8 cellular contexts compared by ENCODE assay signal in the genomic region with DNA sequence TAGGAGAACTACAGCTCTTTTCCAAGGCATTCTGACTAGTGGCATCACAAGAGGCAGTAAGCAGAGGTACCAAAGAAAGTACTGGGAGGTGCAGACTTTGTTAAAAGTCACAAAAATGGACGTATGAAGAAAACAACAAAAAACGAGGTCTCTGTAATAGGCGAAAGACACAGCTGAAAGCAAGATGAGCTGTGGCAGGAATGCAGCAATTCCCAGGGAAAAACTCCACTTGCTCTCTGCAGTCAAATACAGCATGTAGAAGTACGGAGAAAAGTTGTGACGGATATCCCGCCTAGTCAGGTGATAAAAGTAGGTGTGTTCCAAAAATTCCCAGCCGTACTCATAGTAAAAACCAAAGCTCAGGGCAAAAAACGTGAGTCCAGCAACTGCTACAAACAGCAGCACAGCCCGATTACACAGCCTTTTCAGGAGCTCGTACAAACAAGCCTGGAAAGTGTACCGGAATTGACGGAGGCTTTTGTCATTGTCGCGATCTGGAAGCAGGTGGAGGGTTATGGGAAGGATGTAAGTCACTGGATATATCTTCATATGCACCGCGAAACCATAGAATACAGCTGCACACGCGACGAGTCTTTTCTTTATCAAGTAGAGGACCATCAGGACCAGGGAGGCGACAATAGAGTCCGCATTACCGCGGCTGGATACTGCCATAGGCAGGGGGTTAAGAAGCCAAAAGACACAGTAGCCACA. TPM values are rescaled to one million over a fixed set of nuclear protein-coding genes. Genes with fewer than 3 reads are reported as not detected.
DNase-seq lines count a peak whose midpoint lies in the region; TF ChIP-seq lines count a peak whose summit lies in the region.

No MANE protein-coding gene starts in this region.

- TF ChIP-seq POLR2A in spleen (IDR thresholded peaks at IDR 0.05), result no peak

- H3K36me3 ChIP-seq in ACC112 (ENCODE audit: insufficient read depth, low read length), result no peaks in the 10 kb centered on the region
- no peaks in the 10 kb centered on the region for H3K36me3 ChIP-seq in HUES48 (ENCODE audit: control insufficient read depth, insufficient read depth, low read length)
- no peaks in the 10 kb centered on the region for H3K36me3 ChIP-seq in adipocyte (ENCODE audit: control insufficient read depth, insufficient read depth, low read length, severe bottlenecking)
- H3K36me3 ChIP-seq in spleen, result no peaks in the 10 kb centered on the region

- H3K27ac ChIP-seq in ACC112 (ENCODE audit: low read depth, low read length), result no peak overlapping the region
- H3K27ac ChIP-seq in HUES48 (ENCODE audit: low read depth, low read length), result peak overlapping the region; percentile 80
- H3K27ac ChIP-seq in spleen, result peak overlapping the region; percentile 55 to 83 (median 75)

- TF ChIP-seq CTCF in GM13977 (IDR thresholded peaks at IDR 0.05; ENCODE audit: extremely low read depth, insufficient read depth, missing control alignments) (no peak), spleen (IDR thresholded peaks at IDR 0.05 in 8 of 11, conservative IDR thresholded peaks at IDR 0.05 in 3 of 11) (no peak)

- peak overlapping the region; percentile 80 for H2AFZ ChIP-seq in ACC112 (ENCODE audit: low read length, unreplicated experiment)

- H3K4me1 ChIP-seq in ACC112 (ENCODE audit: control insufficient read depth, insufficient read depth, low read length, unreplicated experiment), result peaks cover 13% of the 10 kb centered on the region
- H3K4me1 ChIP-seq in HUES48 (ENCODE audit: control insufficient read depth, insufficient read depth, low read length), result peaks cover 7% of the 10 kb centered on the region
- H3K4me1 ChIP-seq in adipocyte (ENCODE audit: control insufficient read depth, insufficient read depth, low read length), result peaks cover 14% of the 10 kb centered on the region
- peaks cover 22 to 49% (median 31%) of the 10 kb centered on the region in 6 donors for H3K4me1 ChIP-seq in spleen

- H3K79me2 ChIP-seq in ACC112 (ENCODE audit: control insufficient read depth, insufficient read depth, low read length, unreplicated experiment), result no peaks in the 10 kb centered on the region

- H3K4me3 ChIP-seq in ACC112 (ENCODE audit: low read depth, low read length) (peak overlapping the region; percentile 86), HUES48 (ENCODE audit: low read depth, low read length) (peak overlapping the region; percentile 96), adipocyte (ENCODE audit: low read length) (peak overlapping the region; percentile 100), iPS-18c (ENCODE audit: insufficient read depth, low read depth, low read length) (peak overlapping the region; percentile 90), spleen (peak overlapping the region; percentile 79 to 86 (median 83))

- H3K9me3 ChIP-seq in HUES48 (ENCODE audit: control insufficient read depth, insufficient read depth, low read length), result no peaks in the 10 kb centered on the region
- H3K9me3 ChIP-seq in adipocyte (ENCODE audit: control insufficient read depth, low read length), result no peaks in the 10 kb centered on the region
- no peaks in the 10 kb centered on the region for H3K9me3 ChIP-seq in iPS-18c (ENCODE audit: control insufficient read depth, insufficient read depth, low read length)
- no peaks in the 10 kb centered on the region for H3K9me3 ChIP-seq in spleen

- DNase-seq in GM13977 (ENCODE audit: low spot score), result peak; percentile 24
- peak; percentile 13 for DNase-seq in adipocyte (ENCODE audit: low read depth)
- DNase-seq in spleen, result no peak
- DNase-seq in cortex of kidney (lab: John Stamatoyannopoulos, UW), result no peak
- no peak for DNase-seq in NCI-H2029 treated with DMSO at 0.1 percent for 48 hours (lab: John Stamatoyannopoulos, UW)

- H3K27me3 ChIP-seq in ACC112 (ENCODE audit: insufficient read depth, low read length) (no peaks in the 10 kb centered on the region), HUES48 (ENCODE audit: control insufficient read depth, insufficient read depth, low read length) (peaks cover 8% of the 10 kb centered on the region), adipocyte (replicated peaks; ENCODE audit: control insufficient read depth, insufficient read depth, low read length) (no peaks in the 10 kb centered on the region), spleen (replicated peaks in 1 of 7) (no peaks in the 10 kb centered on the region)

- H3K9ac ChIP-seq in HUES48 (ENCODE audit: low read depth, low read length), result peak overlapping the region; percentile 72
- peak overlapping the region; percentile 90 for H3K9ac ChIP-seq in adipocyte (ENCODE audit: low read length)

- WGBS in spleen, 5 donors, result 10 to 14% (median 12%) methylated on average over 23 of the region's 23 CpGs

- intact Hi-C loops in spleen (cut with DNase I; ENCODE audit: low total_unique reads), result no loop called here

- in situ Hi-C loops in GM13977 (cut with MboI; ENCODE audit: low pct_unique_long_range_greater_than_20kb, low sequenced_read_pairs, unreplicated experiment), result no loop called here

RNA-seq across cellular contexts. Expression of a gene that starts 1.0 kb away (rescaled TPM):
- 1 to 10 TPM; 4.2 to 8.5 (median 6.8) TPM for total RNA-seq in spleen
- polyA plus RNA-seq in spleen, result 1 to 10 TPM; 2.1 to 2.7 (median 2.4) TPM

RNA-seq across cellular contexts. Expression of a gene that starts 39.1 kb away (rescaled TPM):
- total RNA-seq in spleen, result 10 to 100 TPM in 5 of 7 donors, 1 to 10 TPM in 2; 6.5 to 30.8 (median 23.9) TPM
- polyA plus RNA-seq in spleen, result 1 to 10 TPM; 3.7 to 3.9 (median 3.8) TPM

RNA-seq across cellular contexts. Expression of a gene that starts 50.5 kb away (rescaled TPM):
- total RNA-seq in spleen, result not detected
- not detected for polyA plus RNA-seq in spleen

Comparison
In these comparisons a context has a peak if more than half of its experiments do, and no peak if none do; other contexts are left out.
1. DNase-seq: peak in GM13977 (single experiment) and adipocyte (single experiment); none in spleen (single experiment), cortex of kidney (single experiment) and NCI-H2029 treated with DMSO at 0.1 percent for 48 hours (single experiment).
2. Peak in every context shown above with its lines, with median percentiles within 50 percentile points of each other: H3K4me3 ChIP-seq.